Comparison of ENCODE assay signal across 27 cellular contexts in genomic region chrX:78725257-78725656, GRCh38. TPM values are rescaled to one million over a fixed set of nuclear protein-coding genes. Genes with fewer than 3 reads are reported as not detected.
"Had no signal": no experiment of that assay in that cellular context is flagged by ENCODE, and none has a peak within 500 bp of the region (broad histone marks: within the 10 kb centered on the region; RNA-seq: fewer than 3 reads in every experiment).

No MANE protein-coding gene starts in this region.

- ATAC-seq: foreskin keratinocyte; gastroesophageal sphincter; heart left ventricle; left cardiac atrium; left lung; mucosa of descending colon; naive thymus-derived CD4-positive, alpha-beta T cell; right lobe of liver; stimulated activated naive B cell treated with anti-CD40 and anti-IgM and Interleukin-4, amounts not matched to agents 10 μg/mL and 1 μg/mL and 100 μg/mL, for 72 hours; upper lobe of right lung had no signal

- H3K27ac ChIP-seq: dorsolateral prefrontal cortex, esophagus muscularis mucosa, foreskin keratinocyte, gastroesophageal sphincter, heart left ventricle, hepatocyte, left lung, right lobe of liver, transverse colon, upper lobe of right lung, uterus had no signal

- H3K36me3 Mint-ChIP-seq: mesothelial cell of epicardium; naive thymus-derived CD4-positive, alpha-beta T cell; stimulated activated naive B cell treated with anti-CD40 and anti-IgM and Interleukin-4, amounts not matched to agents 10 μg/mL and 1 μg/mL and 100 μg/mL, for 72 hours had no signal

- H3K4me1 ChIP-seq: esophagus muscularis mucosa, foreskin keratinocyte, gastroesophageal sphincter, heart left ventricle, left lung, right lobe of liver, transverse colon, upper lobe of right lung, uterus had no signal

- H3K27ac Mint-ChIP-seq: endodermal cell; mesothelial cell of epicardium; nephron; stimulated activated naive B cell treated with anti-CD40 and anti-IgM and Interleukin-4, amounts not matched to agents 10 μg/mL and 1 μg/mL and 100 μg/mL, for 72 hours; stimulated activated naive CD8-positive, alpha-beta T cell treated with anti-CD3 and anti-CD28 coated beads, Interleukin-15, Interleukin-2, amounts not matched to agents 100 ng/mL and 50 ng/mL, for 24 hours had no signal

- H3K4me1 Mint-ChIP-seq: endodermal cell, mesothelial cell of epicardium, nephron had no signal

- H3K27me3 Mint-ChIP-seq: naive thymus-derived CD4-positive, alpha-beta T cell; stimulated activated naive B cell treated with anti-CD40 and anti-IgM and Interleukin-4, amounts not matched to agents 10 μg/mL and 1 μg/mL and 100 μg/mL, for 72 hours; stimulated activated naive CD8-positive, alpha-beta T cell treated with anti-CD3 and anti-CD28 coated beads, Interleukin-15, Interleukin-2, amounts not matched to agents 100 ng/mL and 50 ng/mL, for 24 hours had no signal

- H3K36me3 ChIP-seq: esophagus muscularis mucosa, gastroesophageal sphincter, heart left ventricle, left lung, right lobe of liver, transverse colon, upper lobe of right lung, uterus had no signal

- H3K4me3 ChIP-seq: dorsolateral prefrontal cortex, esophagus muscularis mucosa, gastroesophageal sphincter, heart left ventricle, hepatocyte, left lung, mucosa of descending colon, right lobe of liver, transverse colon, upper lobe of right lung, uterus had no signal

- DNase-seq: dorsolateral prefrontal cortex; effector CD4-positive, alpha-beta T cell; endodermal cell; foreskin keratinocyte; heart left ventricle; kidney; left cardiac atrium; left lung; mesenchymal stem cell; mucosa of descending colon; naive thymus-derived CD4-positive, alpha-beta T cell; nucleus accumbens; right lobe of liver; small intestine; stimulated activated CD4-positive, alpha-beta T cell treated with anti-CD3 and anti-CD28 coated beads, Interleukin-15, amount 100 ng/mL, for 24 hours; stimulated activated CD4-positive, alpha-beta T cell treated with anti-CD3 and anti-CD28 coated beads, Interleukin-2, amount 100 ng/mL, for 48 hours; stimulated activated naive B cell treated with anti-CD40 and anti-IgM and Interleukin-4, amounts not matched to agents 10 μg/mL and 1 μg/mL and 100 μg/mL, for 72 hours; transverse colon; upper lobe of right lung; uterus had no signal

- H3K4me3 Mint-ChIP-seq: endodermal cell; mesothelial cell of epicardium; naive thymus-derived CD4-positive, alpha-beta T cell; nephron; stimulated activated naive B cell treated with anti-CD40 and anti-IgM and Interleukin-4, amounts not matched to agents 10 μg/mL and 1 μg/mL and 100 μg/mL, for 72 hours; stimulated activated naive CD8-positive, alpha-beta T cell treated with anti-CD3 and anti-CD28 coated beads, Interleukin-15, Interleukin-2, amounts not matched to agents 100 ng/mL and 50 ng/mL, for 24 hours had no signal

- H3K9me3 ChIP-seq: esophagus muscularis mucosa, gastroesophageal sphincter, left lung, mucosa of descending colon, right lobe of liver, transverse colon, upper lobe of right lung, uterus had no signal

- H3K27me3 ChIP-seq: esophagus muscularis mucosa, foreskin keratinocyte, gastroesophageal sphincter, heart left ventricle, hepatocyte, left lung, right lobe of liver, transverse colon, upper lobe of right lung, uterus had no signal

RNA-seq across cellular contexts. Expression of gene LPAR4, which starts 22.3 kb away (rescaled TPM):
- total RNA-seq: foreskin keratinocyte; lung microvascular endothelial cell; naive thymus-derived CD4-positive, alpha-beta T cell; right lobe of liver; upper lobe of right lung had no signal
- polyA plus RNA-seq: foreskin keratinocyte; naive thymus-derived CD4-positive, alpha-beta T cell; small intestine had no signal
